17 cellular contexts compared by ENCODE assay signal in the genomic region with DNA sequence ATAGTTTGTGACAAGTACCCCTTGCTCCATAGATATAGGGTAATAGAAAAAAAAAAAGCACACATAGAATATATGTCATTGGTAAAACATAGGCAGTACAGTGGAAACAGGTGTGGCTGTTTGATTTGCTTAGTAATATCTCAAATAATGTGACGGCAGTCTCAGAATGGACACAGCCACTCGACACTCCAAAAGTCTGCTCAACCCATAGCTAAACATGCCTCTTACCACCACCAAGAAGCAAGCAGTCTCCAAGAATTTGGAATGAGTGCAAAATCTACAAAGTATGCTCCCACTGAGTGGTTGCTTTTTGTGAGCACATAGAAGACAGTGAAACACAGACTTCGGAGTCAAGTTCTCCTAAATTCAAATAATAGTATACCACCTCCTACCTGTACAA.
"Had no signal": no experiment of that assay in that cellular context is flagged by ENCODE, and none has a peak within 500 bp of the region (broad histone marks: within the 10 kb centered on the region; RNA-seq: fewer than 3 reads in every experiment).

No MANE protein-coding gene starts in this region.

- H3K27me3 Mint-ChIP-seq: activated B cell treated with CpG ODN at 0.5 μM for 24 hours; activated CD4-positive, alpha-beta T cell treated with anti-CD3 and anti-CD28 coated beads, Interleukin-2, amount 10 ng/mL, durations not matched to agents 24 days and 14 days; effector memory CD8-positive, alpha-beta T cell; naive thymus-derived CD4-positive, alpha-beta T cell; T-helper 17 cell had no signal

- H3K36me3 ChIP-seq: ascending aorta, breast epithelium had no signal

- H3K27me3 ChIP-seq: ascending aorta, breast epithelium, SJCRH30 had no signal

- H3K4me3 ChIP-seq: ascending aorta, breast epithelium, SJCRH30 had no signal

- H3K4me1 ChIP-seq: ascending aorta, breast epithelium, SJCRH30 had no signal

- H3K27ac Mint-ChIP-seq: activated B cell treated with CpG ODN at 0.5 μM for 24 hours; activated CD4-positive, alpha-beta T cell treated with anti-CD3 and anti-CD28 coated beads, Interleukin-2, amount 10 ng/mL, durations not matched to agents 24 days and 14 days; T-helper 17 cell had no signal

- H3K4me3 Mint-ChIP-seq: activated B cell treated with CpG ODN at 0.5 μM for 24 hours; activated CD4-positive, alpha-beta T cell treated with anti-CD3 and anti-CD28 coated beads, Interleukin-2, amount 10 ng/mL, durations not matched to agents 24 days and 14 days; activated T-cell treated with anti-CD3 and anti-CD28 coated beads, Interleukin-2, amount 50 U/mL, for 4 hours; naive thymus-derived CD4-positive, alpha-beta T cell; T-helper 17 cell had no signal

- H3K27ac ChIP-seq: ascending aorta, breast epithelium, SJCRH30 had no signal

- DNase-seq: activated B cell treated with CpG ODN at 0.5 μM for 24 hours; activated CD4-positive, alpha-beta T cell treated with anti-CD3 and anti-CD28 coated beads, Interleukin-2, amount 10 ng/mL, durations not matched to agents 24 days and 14 days; activated gamma-delta T cell treated with Interleukin-2 at 50 U/mL for 16 hours; activated T-cell treated with anti-CD3 and anti-CD28 coated beads, Interleukin-2, amount 50 U/mL, for 4 hours; cerebellar nuclear complex; dermis blood vessel endothelial cell; effector memory CD8-positive, alpha-beta T cell; foreskin melanocyte; midbrain; naive thymus-derived CD4-positive, alpha-beta T cell; retina; SJCRH30; stimulated activated CD4-positive, alpha-beta T cell treated with anti-CD3 and anti-CD28 coated beads, Interleukin-2, amount 100 ng/mL, for 48 hours; stimulated activated naive CD4-positive, alpha-beta T cell; T-helper 17 cell had no signal

- ATAC-seq: activated T-cell treated with anti-CD3 and anti-CD28 coated beads, Interleukin-2, amount 50 U/mL, for 4 hours; effector memory CD8-positive, alpha-beta T cell; naive thymus-derived CD4-positive, alpha-beta T cell; T-helper 17 cell had no signal

- H3K9me3 Mint-ChIP-seq: activated B cell treated with CpG ODN at 0.5 μM for 24 hours; activated CD4-positive, alpha-beta T cell treated with anti-CD3 and anti-CD28 coated beads, Interleukin-2, amount 10 ng/mL, durations not matched to agents 24 days and 14 days; activated T-cell treated with anti-CD3 and anti-CD28 coated beads, Interleukin-2, amount 50 U/mL, for 4 hours; effector memory CD8-positive, alpha-beta T cell had no signal

- H3K9me3 ChIP-seq: ascending aorta, breast epithelium, SJCRH30 had no signal
